In the genomic region with DNA sequence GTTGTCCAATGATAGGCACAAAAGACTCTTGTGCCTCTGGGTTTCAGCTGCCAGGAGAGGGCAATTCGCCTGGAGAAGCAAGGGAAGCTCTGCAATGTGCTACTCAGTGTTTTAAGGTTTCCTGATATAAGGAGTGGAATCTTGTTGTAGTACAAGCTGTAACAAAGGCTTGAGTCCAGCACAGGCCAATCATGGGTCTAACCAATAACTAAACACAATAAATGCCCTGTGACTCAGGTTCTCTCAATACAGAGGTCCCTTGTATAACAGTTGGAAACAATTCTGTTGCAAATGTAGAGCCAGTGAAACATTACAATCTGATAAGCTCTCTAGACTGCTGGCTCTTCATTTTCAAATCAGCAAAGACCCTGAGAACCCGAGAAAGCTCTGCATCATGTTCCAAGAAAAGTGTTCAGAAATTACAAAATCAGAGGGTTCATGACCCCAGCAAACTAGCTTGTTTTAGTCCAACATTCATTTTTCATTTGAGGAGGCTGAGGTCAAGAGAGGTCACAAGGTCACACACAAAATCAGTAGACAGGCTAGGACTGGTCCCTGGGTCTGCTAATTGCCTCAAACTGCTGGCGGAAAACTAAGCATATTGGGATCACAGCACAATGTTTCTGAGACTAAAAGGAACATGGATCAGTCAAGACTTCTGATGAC, we compare ENCODE assay signal across 1 cellular context.
TF ChIP-seq lines count a peak whose summit lies in the region.

No MANE protein-coding gene starts in this region.

TF ChIP-seq in WTC11, 78 proteins besides CTCF, POLR2A, EP300 and RAD21 (continued from another document):
- TF ChIP-seq, protein P1, sequence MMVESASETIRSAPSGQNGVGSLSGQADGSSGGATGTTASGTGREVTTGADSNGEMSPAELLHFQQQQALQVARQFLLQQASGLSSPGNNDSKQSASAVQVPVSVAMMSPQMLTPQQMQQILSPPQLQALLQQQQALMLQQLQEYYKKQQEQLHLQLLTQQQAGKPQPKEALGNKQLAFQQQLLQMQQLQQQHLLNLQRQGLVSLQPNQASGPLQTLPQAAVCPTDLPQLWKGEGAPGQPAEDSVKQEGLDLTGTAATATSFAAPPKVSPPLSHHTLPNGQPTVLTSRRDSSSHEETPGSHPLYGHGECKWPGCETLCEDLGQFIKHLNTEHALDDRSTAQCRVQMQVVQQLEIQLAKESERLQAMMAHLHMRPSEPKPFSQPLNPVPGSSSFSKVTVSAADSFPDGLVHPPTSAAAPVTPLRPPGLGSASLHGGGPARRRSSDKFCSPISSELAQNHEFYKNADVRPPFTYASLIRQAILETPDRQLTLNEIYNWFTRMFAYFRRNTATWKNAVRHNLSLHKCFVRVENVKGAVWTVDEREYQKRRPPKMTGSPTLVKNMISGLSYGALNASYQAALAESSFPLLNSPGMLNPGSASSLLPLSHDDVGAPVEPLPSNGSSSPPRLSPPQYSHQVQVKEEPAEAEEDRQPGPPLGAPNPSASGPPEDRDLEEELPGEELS (CRISPR knock-in tag; IDR thresholded peaks at IDR 0.05), result no peak
- TF ChIP-seq ZNF263 (CRISPR knock-in tag; IDR thresholded peaks at IDR 0.05; ENCODE audit: low read depth) (no peak), SMAD3 (CRISPR knock-in tag; IDR thresholded peaks at IDR 0.05; ENCODE audit: borderline replicate concordance) (no peak)
